ENCODE assay signal across 8 cellular contexts in genomic region chr13:99505814-99506269, GRCh38. TPM values are rescaled to one million over a fixed set of nuclear protein-coding genes. Genes with fewer than 3 reads are reported as not detected.
A peak's percentile ranks its signal among the peaks of the same experiment; 100 is the strongest.
DNase-seq lines count a peak whose midpoint lies in the region; ATAC-seq and TF ChIP-seq lines count a peak whose summit lies in the region.

No MANE protein-coding gene starts in this region.

- peaks cover 30% of the 10 kb centered on the region for H3K4me1 Mint-ChIP-seq in neural crest cell

- DNase-seq in COLO829 (ENCODE audit: low spot score) (peak; percentile 42), M059J (ENCODE audit: low read depth) (peak; percentile 16), neural crest cell (ENCODE audit: low read depth, low spot score) (no peak), DMS79 (lab: John Stamatoyannopoulos, UW) (no peak), retina (no peak)
- peak; percentile 46 for DNase-seq in central memory CD4-positive, alpha-beta T cell
- DNase-seq in activated CD4-positive, alpha-beta T cell treated with anti-CD3 and anti-CD28 coated beads, Interleukin-2, amount 50 U/mL, for 1 hour: no peak

- H3K27ac Mint-ChIP-seq in neural crest cell (ENCODE audit: unreplicated experiment): no peak overlapping the region

- no peak for ATAC-seq in HG03175 (IDR thresholded peaks at IDR 0.05; ENCODE audit: unreplicated experiment)

- H3K36me3 Mint-ChIP-seq in neural crest cell (ENCODE audit: low read depth): peaks cover 28% of the 10 kb centered on the region

- H3K9me3 Mint-ChIP-seq in neural crest cell: peaks cover 8% of the 10 kb centered on the region

- no peaks in the 10 kb centered on the region for H3K27me3 Mint-ChIP-seq in neural crest cell (ENCODE audit: low read depth)

- H3K4me3 Mint-ChIP-seq in neural crest cell: peak overlapping the region; percentile 61

- peak; percentile 72 for TF ChIP-seq CTCF in neural crest cell (conservative IDR thresholded peaks at IDR 0.05)

RNA-seq across cellular contexts. Expression of gene TM9SF2, which starts 4.6 kb away (rescaled TPM):
- 172 and 215 TPM in 2 replicates for total RNA-seq in M059J (2014; rRNA removed; shearing (Covaris generic))
- 66.7 and 68.8 TPM in 2 replicates for total RNA-seq in neural crest cell

Comparison
In these comparisons a context has a peak if more than half of its experiments do, and no peak if none do; other contexts are left out.
1. DNase-seq: peak in COLO829 (single experiment), M059J (single experiment) and central memory CD4-positive, alpha-beta T cell (single experiment); none in neural crest cell (single experiment), DMS79 (single experiment), activated CD4-positive, alpha-beta T cell treated with anti-CD3 and anti-CD28 coated beads, Interleukin-2, amount 50 U/mL, for 1 hour (single experiment) and retina (single experiment).